25 cellular contexts compared by ENCODE assay signal in genomic region chr1:175734642-175735041, GRCh38. TPM values are rescaled to one million over a fixed set of nuclear protein-coding genes. Genes with fewer than 3 reads are reported as not detected.
"Had no signal": no experiment of that assay in that cellular context is flagged by ENCODE, and none has a peak within 500 bp of the region (broad histone marks: within the 10 kb centered on the region; RNA-seq: fewer than 3 reads in every experiment).

No MANE protein-coding gene starts in this region.

- H3K27ac ChIP-seq: gastrocnemius medialis, parathyroid adenoma, psoas muscle, spleen, tibial artery, upper lobe of left lung, uterus had no signal

- H3K79me2 ChIP-seq: parathyroid adenoma had no signal

- H3K4me1 ChIP-seq: gastrocnemius medialis, parathyroid adenoma, psoas muscle, spleen, tibial artery, upper lobe of left lung, uterus had no signal

- H3K27ac Mint-ChIP-seq: naive thymus-derived CD4-positive, alpha-beta T cell; stimulated activated memory B cell treated with anti-CD40 and anti-IgM and Interleukin-4, amounts not matched to agents 10 μg/mL and 1 μg/mL and 100 μg/mL, for 72 hours; stimulated activated naive CD8-positive, alpha-beta T cell treated with anti-CD3 and anti-CD28 coated beads, Interleukin-15, Interleukin-2, amounts not matched to agents 100 ng/mL and 50 ng/mL, for 24 hours had no signal

- DNase-seq: effector CD8-positive, alpha-beta T cell; gastrocnemius medialis; glutamatergic neuron; islet precursor cell; mammary epithelial cell; naive thymus-derived CD4-positive, alpha-beta T cell; nephron progenitor cell; psoas muscle; retina; spleen; stimulated activated CD4-positive, alpha-beta T cell treated with anti-CD3 and anti-CD28 coated beads, Interleukin-15, amount 100 ng/mL, for 24 hours; stimulated activated CD4-positive, alpha-beta T cell treated with anti-CD3 and anti-CD28 coated beads, Interleukin-1b, Interleukin-23, amount 100 ng/mL, for 48 hours; stimulated activated CD4-positive, alpha-beta T cell treated with anti-CD3 and anti-CD28 coated beads, Interleukin-4, amount 100 ng/mL, for 24 hours; tibial artery; upper lobe of left lung; uterus had no signal

- H3K4me1 Mint-ChIP-seq: naive thymus-derived CD4-positive, alpha-beta T cell; nephron progenitor cell; stimulated activated memory B cell treated with anti-CD40 and anti-IgM and Interleukin-4, amounts not matched to agents 10 μg/mL and 1 μg/mL and 100 μg/mL, for 72 hours had no signal

- H3K36me3 ChIP-seq: gastrocnemius medialis, spleen, tibial artery, upper lobe of left lung, uterus had no signal

- H2AFZ ChIP-seq: parathyroid adenoma had no signal

- H3K4me3 Mint-ChIP-seq: naive thymus-derived CD4-positive, alpha-beta T cell; nephron progenitor cell; stimulated activated memory B cell treated with anti-CD40 and anti-IgM and Interleukin-4, amounts not matched to agents 10 μg/mL and 1 μg/mL and 100 μg/mL, for 72 hours; stimulated activated naive CD8-positive, alpha-beta T cell treated with anti-CD3 and anti-CD28 coated beads, Interleukin-15, Interleukin-2, amounts not matched to agents 100 ng/mL and 50 ng/mL, for 24 hours had no signal

- H3K4me3 ChIP-seq: dorsolateral prefrontal cortex, gastrocnemius medialis, psoas muscle, spleen, tibial artery, upper lobe of left lung, uterus had no signal

- H3K9me3 Mint-ChIP-seq: nephron progenitor cell had no signal

- H3K9me3 ChIP-seq: gastrocnemius medialis, psoas muscle, tibial artery, upper lobe of left lung, uterus had no signal

- H3K27me3 ChIP-seq: gastrocnemius medialis, tibial artery, upper lobe of left lung, uterus had no signal

- ATAC-seq: esophagus mucosa; gastrocnemius medialis; naive thymus-derived CD4-positive, alpha-beta T cell; psoas muscle; sciatic nerve; stimulated activated memory B cell treated with anti-CD40 and anti-IgM and Interleukin-4, amounts not matched to agents 10 μg/mL and 1 μg/mL and 100 μg/mL, for 72 hours had no signal

- H3K36me3 Mint-ChIP-seq: naive thymus-derived CD4-positive, alpha-beta T cell; stimulated activated memory B cell treated with anti-CD40 and anti-IgM and Interleukin-4, amounts not matched to agents 10 μg/mL and 1 μg/mL and 100 μg/mL, for 72 hours had no signal

RNA-seq across cellular contexts. Expression of gene TNR, which starts 8.8 kb away (rescaled TPM):
- total RNA-seq: fibroblast of villous mesenchyme, gastrocnemius medialis, left lobe of liver, mammary epithelial cell, mesenteric fat pad, psoas muscle, sciatic nerve had no signal
- polyA plus RNA-seq: mammary epithelial cell; naive thymus-derived CD4-positive, alpha-beta T cell had no signal
